8 cellular contexts compared by ENCODE assay signal in genomic region chr3:142027713-142028112, GRCh38.
DNase-seq lines count a peak whose midpoint lies in the region; ATAC-seq, FAIRE-seq and TF ChIP-seq lines count a peak whose summit lies in the region.

No MANE protein-coding gene starts in this region.

- ATAC-seq in HG03354 (IDR thresholded peaks at IDR 0.05; ENCODE audit: poor library complexity, severe bottlenecking, unreplicated experiment) = peak; percentile 65

- H3K27ac ChIP-seq in transverse colon = peak overlapping the region; percentile 30 to 57 (median 54)

- peak overlapping the region in 3 of 4 donors; percentile 29 to 50 (median 31) for H3K4me3 ChIP-seq in transverse colon

- DNase-seq in AG08396 (ENCODE audit: low spot score) = peak; percentile 9
- no peak for DNase-seq in GM12892 (ENCODE audit: insufficient read length)
- peak; percentile 16 for DNase-seq in RKO (ENCODE audit: low spot score)
- peak; percentile 10 for DNase-seq in midbrain (lab: John Stamatoyannopoulos, UW)
- DNase-seq in transverse colon = peak; percentile 41
- no peak for DNase-seq in NCI-H1694 treated with DMSO at 0.1 percent for 48 hours (lab: John Stamatoyannopoulos, UW)

- intact Hi-C loops in transverse colon (cut with DNase I; ENCODE audit: low total_unique reads) = no loop called here

- TF ChIP-seq CTCF in transverse colon (IDR thresholded peaks at IDR 0.05) = no peak

- TF ChIP-seq POLR2A in GM12892 (IDR thresholded peaks at IDR 0.05; ENCODE audit: low read depth, low read length) = no peak
- TF ChIP-seq POLR2A in transverse colon (IDR thresholded peaks at IDR 0.05) = no peak

- peaks cover 0 to 39% (median 9%) of the 10 kb centered on the region in 4 donors for H3K4me1 ChIP-seq in transverse colon

- 0 to 4% methylated on average over 2 of the region's 2 CpGs for WGBS in transverse colon (ENCODE audit: low coverage in 1 of 2), 2 donors

- FAIRE-seq in GM12892 (lab: Jason Lieb, UNC) (peak; percentile 69), colon (lab: Jason Lieb, UNC) (peak; percentile 10)

- in situ Hi-C loops in transverse colon (cut with MboI; ENCODE audit: low pct_ligation_motif_present in 1 of 4, low pct_unique_long_range_greater_than_20kb in 1 of 4, low sequenced_read_pairs in 3 of 4) = no loop called here

- H3K27me3 ChIP-seq in transverse colon = no peaks in the 10 kb centered on the region

- no peak for TF ChIP-seq EP300 in transverse colon (IDR thresholded peaks at IDR 0.05; ENCODE audit: low read depth)

- no peaks in the 10 kb centered on the region for H3K36me3 ChIP-seq in transverse colon

- no peaks in the 10 kb centered on the region for H3K9me3 ChIP-seq in transverse colon

Comparison
In these comparisons a context has a peak if more than half of its experiments do, and no peak if none do; other contexts are left out.
1. DNase-seq: peak in AG08396 (single experiment), RKO (single experiment), midbrain (single experiment) and transverse colon (single experiment); none in GM12892 (single experiment) and NCI-H1694 treated with DMSO at 0.1 percent for 48 hours (single experiment).